In genomic region chr11:45843158-45843924, GRCh38 we compare ENCODE assay signal across 8 cellular contexts. TPM values are rescaled to one million over a fixed set of nuclear protein-coding genes. Genes with fewer than 3 reads are reported as not detected.
DNase-seq lines count a peak whose midpoint lies in the region; ATAC-seq, FAIRE-seq and TF ChIP-seq lines count a peak whose summit lies in the region.

No MANE protein-coding gene starts in this region.

- no peak overlapping the region for H3K23ac ChIP-seq in IMR-90 (ENCODE audit: low read depth, low read length)

- no peak overlapping the region for H3K4me3 ChIP-seq in IMR-90 (ENCODE audit: insufficient read depth, low read depth, low read length)
- no peak overlapping the region for H3K4me3 ChIP-seq in endothelial cell of umbilical vein (replicated peaks in 1 of 3; ENCODE audit: insufficient read depth in 1 of 3, low read depth in 1 of 3, low read length in 3 of 3)

- no peak overlapping the region for H2BK120ac ChIP-seq in IMR-90 (ENCODE audit: low read depth, low read length)

- H2AFZ ChIP-seq in IMR-90 (replicated peaks; ENCODE audit: low read length, poor library complexity) (peak overlapping the region; percentile 53), endothelial cell of umbilical vein (ENCODE audit: low read depth, low read length) (peak overlapping the region; percentile 10)

- ATAC-seq in IMR-90 (ENCODE audit: low read depth) (peak; percentile 55), GM18517 (IDR thresholded peaks at IDR 0.05; ENCODE audit: unreplicated experiment) (no peak)

- no peak overlapping the region for H2AK9ac ChIP-seq in IMR-90 (replicated peaks; ENCODE audit: low read depth, low read length, poor library complexity)

- H4K91ac ChIP-seq in IMR-90 (ENCODE audit: insufficient read depth, low read depth, low read length), result no peak overlapping the region

- no peaks in the 10 kb centered on the region for H3K79me2 ChIP-seq in endothelial cell of umbilical vein (ENCODE audit: control insufficient read depth, insufficient read depth, low read length)

- BruUV-seq in IMR-90 (replicated peaks; lab: Mats Ljungman, UMichigan) (no TSS peak), endothelial cell of umbilical vein (replicated peaks; lab: Mats Ljungman, UMichigan) (no TSS peak)

- H2BK20ac ChIP-seq in IMR-90 (ENCODE audit: low read depth, low read length), result no peak overlapping the region

- intact Hi-C loops in IMR-90 (cut with micrococcal nuclease) (loop anchor here (10.0 kb wide), 1 partner anchor 161 kb away; no protein-coding TSS in a partner anchor), endothelial cell of umbilical vein (cut with micrococcal nuclease) (loop anchor here (1.0 to 10.0 kb wide), 3 partner anchors 38 to 471 kb away; partner anchors contain the start of gene SLC35C1)

- H3K4me1 ChIP-seq in IMR-90 (ENCODE audit: control insufficient read depth, insufficient read depth, low read length), result peaks cover 2% of the 10 kb centered on the region
- H3K4me1 ChIP-seq in endothelial cell of umbilical vein (ENCODE audit: control insufficient read depth, extremely low read depth, insufficient read depth, low read length), result peaks cover 10% of the 10 kb centered on the region

- H3K14ac ChIP-seq in IMR-90 (replicated peaks; ENCODE audit: low read depth, low read length), result no peak overlapping the region

- DNase-seq in EL (peak; percentile 81), IMR-90 (peak; percentile 83), OCI-M1 (lab: John Stamatoyannopoulos, UW) (peak; percentile 91), activated T-cell treated with anti-CD3 and anti-CD28 coated beads for 1 hour (ENCODE audit: low read depth) (peak; percentile 81), endothelial cell of umbilical vein (ENCODE audit: low read depth, low spot score) (peak; percentile 80), mucosa of gallbladder (ENCODE audit: low spot score) (peak; percentile 94)
- DNase-seq in stimulated activated CD8-positive, alpha-beta memory T cell treated with anti-CD3 and anti-CD28 coated beads, Interleukin-2, amount 100 ng/mL, for 1 hour (ENCODE audit: low read depth in 2 of 2), result peak; percentile 71 to 78

- H3K27me3 ChIP-seq in IMR-90 (ENCODE audit: control insufficient read depth, insufficient read depth, low read length) (peaks cover 2% of the 10 kb centered on the region), endothelial cell of umbilical vein (ENCODE audit: control insufficient read depth in 2 of 2, insufficient read depth in 2 of 2, low read length in 2 of 2) (peaks cover 11 to 15% of the 10 kb centered on the region in 2 experiments)

- H2BK5ac ChIP-seq in IMR-90 (ENCODE audit: low read depth, low read length, poor library complexity, severe bottlenecking), result no peak overlapping the region

- FAIRE-seq in endothelial cell of umbilical vein (lab: Jason Lieb, UNC), result peak; percentile 93

- H3K36me3 ChIP-seq in IMR-90 (ENCODE audit: control insufficient read depth, insufficient read depth, low read length) (no peaks in the 10 kb centered on the region), endothelial cell of umbilical vein (ENCODE audit: control insufficient read depth in 2 of 2, extremely low read depth in 1 of 2, insufficient read depth in 2 of 2, low read length in 2 of 2) (no peaks in the 10 kb centered on the region)

- CTCF ChIA-PET in IMR-90 (lab: Yijun Ruan, JAX), result interaction anchor here (0.7 to 1.6 kb wide), 5 partner anchors 14 to 163 kb away, joined by 3 to 6 read pairs (median 3); no protein-coding TSS in a partner anchor
- CTCF ChIA-PET in endothelial cell of umbilical vein (lab: Charles Lee), result interaction anchor here (0.8 to 2.0 kb wide), 11 partner anchors 8 to 163 kb away, joined by 3 to 12 read pairs (median 5); no protein-coding TSS in a partner anchor

- TF ChIP-seq POLR2A in IMR-90 (IDR thresholded peaks at IDR 0.05; ENCODE audit: low read depth, low read length) (no peak), endothelial cell of umbilical vein (IDR thresholded peaks at IDR 0.05; ENCODE audit: low read depth, low read length) (no peak)

- TF ChIP-seq CTCF in IMR-90 (conservative IDR thresholded peaks at IDR 0.05; ENCODE audit: low read depth, low read length) (peak; percentile 96), endothelial cell of umbilical vein (IDR thresholded peaks at IDR 0.05; ENCODE audit: extremely low read depth in 1 of 2, insufficient read depth in 1 of 2, low read depth in 1 of 2, low read length in 2 of 2) (peak; percentile 93 to 98)

- H3K9me3 ChIP-seq in IMR-90 (ENCODE audit: control insufficient read depth, insufficient read depth, low read length), result no peaks in the 10 kb centered on the region
- no peaks in the 10 kb centered on the region for H3K9me3 ChIP-seq in endothelial cell of umbilical vein (replicated peaks; ENCODE audit: control insufficient read depth, insufficient read depth, low read length)

- in situ Hi-C loops in IMR-90 (cut with MboI; ENCODE audit: low sequenced_read_pairs), result no loop called here

- peaks cover 4% of the 10 kb centered on the region; the same call in 1 of the 2 replicates for H3K9me1 ChIP-seq in IMR-90 (ENCODE audit: insufficient read depth, low read length)
- no peaks in the 10 kb centered on the region for H3K9me1 ChIP-seq in endothelial cell of umbilical vein (replicated peaks; ENCODE audit: control insufficient read depth, extremely low read depth, insufficient read depth, low read length)

- WGBS in IMR-90 (ENCODE audit: extremely low coverage in 2 of 2, insufficient read length in 1 of 2), 2 experiments, result 33% methylated on average over 9 of the region's 22 CpGs; no CpG with 5 or more reads in 1 of the 2 experiments

- H2BK15ac ChIP-seq in IMR-90 (ENCODE audit: low read depth, low read length), result no peak overlapping the region

- dilution Hi-C loops in IMR-90 (cut with HindIII; ENCODE audit: low sequenced_read_pairs, unreplicated experiment), result no loop called here
- dilution Hi-C loops in endothelial cell of umbilical vein (cut with MboI; ENCODE audit: extremely low pct_ligation_motif_present, low sequenced_read_pairs), result no loop called here

- H3K27ac ChIP-seq in IMR-90 (ENCODE audit: insufficient read depth, low read length), result no peak overlapping the region
- no peak overlapping the region for H3K27ac ChIP-seq in endothelial cell of umbilical vein (ENCODE audit: insufficient read depth, low read depth, low read length)

- POLR2A ChIA-PET in IMR-90 (lab: Charles Lee; ENCODE audit: unreplicated experiment), result no interaction called here
- POLR2A ChIA-PET in endothelial cell of umbilical vein (lab: Charles Lee), result no interaction called here

- peak overlapping the region; percentile 76 for H3K4me2 ChIP-seq in IMR-90 (ENCODE audit: low read depth, low read length)
- H3K4me2 ChIP-seq in endothelial cell of umbilical vein (ENCODE audit: insufficient read depth, low read length), result peak overlapping the region; percentile 5

- H3K18ac ChIP-seq in IMR-90 (ENCODE audit: low read depth, low read length), result no peak overlapping the region

- H3K9ac ChIP-seq in IMR-90 (ENCODE audit: low read depth, low read length) (no peak overlapping the region), endothelial cell of umbilical vein (replicated peaks; ENCODE audit: extremely low read depth, insufficient read depth, low read length) (peak overlapping the region; percentile 7)

- H4K5ac ChIP-seq in IMR-90 (ENCODE audit: low read depth, low read length), result no peak overlapping the region

- no peak overlapping the region for H4K8ac ChIP-seq in IMR-90 (ENCODE audit: low read depth in 2 of 2, low read length in 2 of 2)

- peaks cover under 1 to 10% of the 10 kb centered on the region in 2 experiments; a peak in 3 of 4 replicates for H3K79me1 ChIP-seq in IMR-90 (ENCODE audit: low read depth in 1 of 2, low read length in 2 of 2)

- no peak overlapping the region for H2AK5ac ChIP-seq in IMR-90 (ENCODE audit: low read depth, low read length)

- peak; percentile 65 for TF ChIP-seq RAD21 in IMR-90 (IDR thresholded peaks at IDR 0.05; ENCODE audit: low read length)

- H4K20me1 ChIP-seq in IMR-90 (ENCODE audit: insufficient read depth, low read length) (peaks cover 1% of the 10 kb centered on the region; the same call in 1 of the 2 replicates), endothelial cell of umbilical vein (replicated peaks; ENCODE audit: control insufficient read depth, extremely low read depth, insufficient read depth, low read length) (no peaks in the 10 kb centered on the region)

- H3K56ac ChIP-seq in IMR-90 (ENCODE audit: extremely low read depth, insufficient read depth, low read length), result no peak overlapping the region

- H3K4ac ChIP-seq in IMR-90 (ENCODE audit: low read depth, low read length), result no peak overlapping the region

RNA-seq across cellular contexts. Expression of gene CRY2, which starts 3.9 kb away (rescaled TPM):
- total RNA-seq in IMR-90 (2012; rRNA removed) (12.8 and 13.1 TPM in 2 replicates), endothelial cell of umbilical vein (8.8 and 11.7 TPM in 2 replicates), mucosa of gallbladder (61.9 TPM)
- polyA plus RNA-seq in IMR-90 (2012; rRNA removed) (10.8 and 12.2 TPM in 2 replicates), endothelial cell of umbilical vein (7.1 and 7.7 TPM in 2 replicates)
- polyA plus RNA-seq in IMR-90 (2012; cell fraction: cytosol; rRNA removed), result 5.4 and 6.9 TPM in 2 replicates
- polyA plus RNA-seq in IMR-90 (2012; cell fraction: nucleus; rRNA removed; ENCODE audit: low replicate concordance), result 33.2 and 38.5 TPM in 2 replicates
- 3.9 and 4.2 TPM in 2 replicates for polyA plus RNA-seq in endothelial cell of umbilical vein (2011; cell fraction: cytosol; rRNA removed)
- polyA plus RNA-seq in endothelial cell of umbilical vein (2011; cell fraction: nucleus; rRNA removed), result 23.2 and 24.2 TPM in 2 replicates
- 4.5 and 6.4 TPM in 2 replicates for polyA plus RNA-seq in endothelial cell of umbilical vein (2012)
- polyA minus RNA-seq in endothelial cell of umbilical vein, result 18.9 and 21.8 TPM in 2 replicates
- 6.7 TPM for polyA minus RNA-seq in endothelial cell of umbilical vein (2011; cell fraction: cytosol; rRNA and poly(A)+ RNA removed)
- polyA minus RNA-seq in endothelial cell of umbilical vein (2011; cell fraction: nucleus; rRNA and poly(A)+ RNA removed), result 20.3 and 22.4 TPM in 2 replicates

RNA-seq across cellular contexts. Expression of gene SLC35C1, which starts 38.4 kb away (rescaled TPM):
- total RNA-seq in IMR-90 (2012; rRNA removed), result 3.1 and 4.3 TPM in 2 replicates
- 26.7 and 27.1 TPM in 2 replicates for polyA plus RNA-seq in IMR-90 (2012; rRNA removed)
- polyA plus RNA-seq in IMR-90 (2012; cell fraction: cytosol; rRNA removed), result 7.0 and 23.7 TPM in 2 replicates
- 3.3 and 12.5 TPM in 2 replicates for polyA plus RNA-seq in IMR-90 (2012; cell fraction: nucleus; rRNA removed; ENCODE audit: low replicate concordance)
- total RNA-seq in endothelial cell of umbilical vein, result 17.1 and 19.8 TPM in 2 replicates
- polyA plus RNA-seq in endothelial cell of umbilical vein, result 8.5 and 10.5 TPM in 2 replicates
- polyA plus RNA-seq in endothelial cell of umbilical vein (2011; cell fraction: cytosol; rRNA removed), result 7.7 and 9.1 TPM in 2 replicates
- 3.2 and 5.4 TPM in 2 replicates for polyA plus RNA-seq in endothelial cell of umbilical vein (2011; cell fraction: nucleus; rRNA removed)
- 17.4 and 21.6 TPM in 2 replicates for polyA plus RNA-seq in endothelial cell of umbilical vein (2012)
- 9.3 and 13.4 TPM in 2 replicates for polyA minus RNA-seq in endothelial cell of umbilical vein
- 10.5 TPM for polyA minus RNA-seq in endothelial cell of umbilical vein (2011; cell fraction: cytosol; rRNA and poly(A)+ RNA removed)
- polyA minus RNA-seq in endothelial cell of umbilical vein (2011; cell fraction: nucleus; rRNA and poly(A)+ RNA removed), result 5.6 and 6.1 TPM in 2 replicates
- 32.6 TPM for total RNA-seq in mucosa of gallbladder

RNA-seq across cellular contexts. Expression of gene MAPK8IP1, which starts 42.1 kb away (rescaled TPM):
- total RNA-seq in IMR-90 (2012; rRNA removed) (6.5 and 6.9 TPM in 2 replicates), endothelial cell of umbilical vein (4.8 and 5.3 TPM in 2 replicates), mucosa of gallbladder (16.3 TPM)
- polyA plus RNA-seq in IMR-90 (2012; rRNA removed) (9.6 and 12.4 TPM in 2 replicates), endothelial cell of umbilical vein (4.1 and 6.8 TPM in 2 replicates)
- polyA plus RNA-seq in IMR-90 (2012; cell fraction: cytosol; rRNA removed), result 5.9 and 10.4 TPM in 2 replicates
- polyA plus RNA-seq in IMR-90 (2012; cell fraction: nucleus; rRNA removed; ENCODE audit: low replicate concordance), result 10.5 and 18.3 TPM in 2 replicates
- 3.2 and 3.9 TPM in 2 replicates for polyA plus RNA-seq in endothelial cell of umbilical vein (2011; cell fraction: cytosol; rRNA removed)
- polyA plus RNA-seq in endothelial cell of umbilical vein (2011; cell fraction: nucleus; rRNA removed), result 2.5 and 2.8 TPM in 2 replicates
- polyA plus RNA-seq in endothelial cell of umbilical vein (2012), result 3.8 and 4.9 TPM in 2 replicates
- polyA minus RNA-seq in endothelial cell of umbilical vein, result 2.3 and 2.9 TPM in 2 replicates
- 1.1 TPM for polyA minus RNA-seq in endothelial cell of umbilical vein (2011; cell fraction: cytosol; rRNA and poly(A)+ RNA removed)
- polyA minus RNA-seq in endothelial cell of umbilical vein (2011; cell fraction: nucleus; rRNA and poly(A)+ RNA removed), result 1.3 TPM in 2 replicates
